16 cellular contexts compared by ENCODE assay signal in genomic region chr2:1775511-1776035, GRCh38. TPM values are rescaled to one million over a fixed set of nuclear protein-coding genes. Genes with fewer than 3 reads are reported as not detected.
DNase-seq lines count a peak whose midpoint lies in the region; ATAC-seq and TF ChIP-seq lines count a peak whose summit lies in the region.
"Had no signal": no experiment of that assay in that cellular context is flagged by ENCODE, and none has a peak within 500 bp of the region (broad histone marks: within the 10 kb centered on the region; RNA-seq: fewer than 3 reads in every experiment).

No MANE protein-coding gene starts in this region.

- no peaks in the 10 kb centered on the region for H3K27me3 ChIP-seq in lower lobe of right lung (ENCODE audit: low read depth)
- H3K27me3 ChIP-seq: BLaER1 had no signal

- H3K36me3 ChIP-seq in lower lobe of right lung: no peaks in the 10 kb centered on the region
- H3K36me3 ChIP-seq: BLaER1, HAP-1 had no signal

- no peak overlapping the region for H3K4me3 ChIP-seq in lower lobe of right lung
- H3K4me3 ChIP-seq: BLaER1, GM12878, HAP-1, K562 had no signal

- ATAC-seq in left ventricle myocardium superior: no peak
- ATAC-seq in lower lobe of right lung: no peak
- ATAC-seq: GM12878, K562 had no signal

- TF ChIP-seq CTCF in lower lobe of right lung (IDR thresholded peaks at IDR 0.05): no peak

- H3K9me3 ChIP-seq in lower lobe of right lung: no peaks in the 10 kb centered on the region
- H3K9me3 ChIP-seq: BLaER1, HAP-1 had no signal

- intact Hi-C loops in cardiac septum (cut with DNase I) (no loop called here), left ventricle myocardium superior (cut with micrococcal nuclease) (no loop called here), lower lobe of right lung (cut with DNase I) (no loop called here), posterior vena cava (cut with DNase I) (no loop called here)

- H3K27ac ChIP-seq in lower lobe of right lung: no peak overlapping the region
- H3K27ac ChIP-seq: 22Rv1, BLaER1 had no signal

- DNase-seq in cardiac septum (ENCODE audit: low spot score) (peak; percentile 24), left ventricle myocardium superior (no peak), lower lobe of right lung (peak; percentile 1), posterior vena cava (ENCODE audit: low spot score) (peak; percentile 58), NCI-H526 (lab: John Stamatoyannopoulos, UW) (no peak), superior temporal gyrus (ENCODE audit: extremely low spot score) (no peak), NCI-H187 treated with DMSO at 0.1 percent for 48 hours (lab: John Stamatoyannopoulos, UW) (no peak)
- DNase-seq: AML-193; Calu3; CD4-positive, CD25-positive, alpha-beta regulatory T cell; DMS 273 treated with DMSO at 0.1 percent for 48 hours had no signal

- no peaks in the 10 kb centered on the region for H3K4me1 ChIP-seq in lower lobe of right lung
- H3K4me1 ChIP-seq: HAP-1 had no signal

RNA-seq across cellular contexts. Expression of gene PXDN, which starts 31.3 kb away (rescaled TPM):
- total RNA-seq in cardiac septum (27.5 TPM), left ventricle myocardium superior (18.5 TPM), lower lobe of right lung (36.3 TPM), posterior vena cava (10 to 100 TPM; 75.3 to 85.8 TPM)
- total RNA-seq: Calu3 had no signal

Comparison
In these comparisons a context has a peak if more than half of its experiments do, and no peak if none do; other contexts are left out.
1. DNase-seq: peak in cardiac septum (single experiment), lower lobe of right lung (single experiment) and posterior vena cava (single experiment); none in left ventricle myocardium superior (single experiment), NCI-H526 (0 of 2), superior temporal gyrus (single experiment) and NCI-H187 treated with DMSO at 0.1 percent for 48 hours (single experiment).